12 cellular contexts compared by ENCODE assay signal in the genomic region with DNA sequence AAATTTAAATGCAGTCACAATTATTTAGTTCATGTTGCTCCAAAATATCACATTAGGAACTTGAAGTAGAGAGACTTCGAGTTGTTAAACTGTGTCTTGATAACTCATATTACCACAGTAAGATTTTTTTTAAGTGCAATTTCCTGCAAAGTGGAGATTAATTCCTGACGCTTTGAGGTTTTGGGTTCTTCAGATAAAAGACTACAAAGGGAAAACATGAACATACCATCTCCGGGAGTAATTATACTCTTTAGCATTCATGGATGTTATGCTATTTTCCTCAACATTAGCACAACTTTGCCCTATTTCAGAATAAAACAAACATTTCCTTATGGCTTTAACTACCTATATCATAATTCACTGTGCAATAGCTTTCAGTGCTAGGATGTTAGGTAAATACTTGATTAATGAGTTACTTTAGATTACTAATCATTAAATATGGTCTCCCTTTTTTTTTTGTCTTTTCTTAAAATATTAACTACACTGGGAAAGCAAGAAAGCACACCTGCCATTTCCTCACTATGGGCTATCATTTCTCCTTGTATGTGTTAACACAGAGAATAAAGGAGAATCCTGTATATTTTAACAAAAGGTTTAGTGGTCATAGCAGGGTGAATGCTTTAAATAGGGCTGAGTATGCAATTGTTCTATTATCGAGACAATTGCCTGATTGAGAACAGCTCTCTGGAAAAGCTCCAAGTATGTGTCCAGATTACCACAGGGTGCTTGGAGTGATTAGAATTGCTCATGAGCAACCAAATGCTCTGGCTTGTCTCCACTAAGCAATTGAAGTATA.
DNase-seq lines count a peak whose midpoint lies in the region; ATAC-seq, FAIRE-seq and TF ChIP-seq lines count a peak whose summit lies in the region.
"Had no signal": no experiment of that assay in that cellular context is flagged by ENCODE, and none has a peak within 500 bp of the region (broad histone marks: within the 10 kb centered on the region; RNA-seq: fewer than 3 reads in every experiment).

No MANE protein-coding gene starts in this region.

- no peaks in the 10 kb centered on the region for H3K27me3 Mint-ChIP-seq in T-helper 17 cell
- H3K27me3 Mint-ChIP-seq: activated naive CD8-positive, alpha-beta T cell treated with anti-CD3 and anti-CD28 coated beads for 36 hours; CD4-positive, CD25-positive, alpha-beta regulatory T cell had no signal

- no peak for TF ChIP-seq POLR2A in A549 (IDR thresholded peaks at IDR 0.05; ENCODE audit: low read length)

- H3K4me1 Mint-ChIP-seq in T-helper 17 cell, result no peaks in the 10 kb centered on the region
- H3K4me1 Mint-ChIP-seq: activated naive CD8-positive, alpha-beta T cell treated with anti-CD3 and anti-CD28 coated beads for 36 hours had no signal

- H3K27ac Mint-ChIP-seq in T-helper 17 cell, result no peak overlapping the region
- H3K27ac Mint-ChIP-seq: activated naive CD8-positive, alpha-beta T cell treated with anti-CD3 and anti-CD28 coated beads for 36 hours; CD4-positive, CD25-positive, alpha-beta regulatory T cell; stimulated activated naive CD8-positive, alpha-beta T cell treated with anti-CD3 and anti-CD28 coated beads, Interleukin-15, Interleukin-2, amounts not matched to agents 100 ng/mL and 50 ng/mL, for 24 hours had no signal

- TF ChIP-seq CTCF in A549 (IDR thresholded peaks at IDR 0.05), result no peak

- POLR2A ChIA-PET in A549 (lab: Yijun Ruan, JAX), result no interaction called here

- FAIRE-seq in A549 (lab: Jason Lieb, UNC), result no peak

- H3K4me1 ChIP-seq in A549, result peaks cover 23% of the 10 kb centered on the region; the same call in 1 of the 3 replicates

- CTCF ChIA-PET in A549 (lab: Yijun Ruan, JAX), result interaction anchor here (1.2 kb wide), 1 partner anchor 231 kb away, joined by 3 read pairs; no protein-coding TSS in a partner anchor

- H3K4me3 ChIP-seq in A549, result no peak overlapping the region

- TF ChIP-seq EP300 in A549 (IDR thresholded peaks at IDR 0.05), result no peak

- ATAC-seq in A549 (no peak; a peak in 1 of 6 replicates), T-helper 17 cell (no peak), HG03565 (IDR thresholded peaks at IDR 0.05; ENCODE audit: unreplicated experiment) (no peak)

- H3K4me3 Mint-ChIP-seq in T-helper 17 cell, result no peak overlapping the region
- H3K4me3 Mint-ChIP-seq: activated naive CD8-positive, alpha-beta T cell treated with anti-CD3 and anti-CD28 coated beads for 36 hours; CD4-positive, CD25-positive, alpha-beta regulatory T cell; stimulated activated naive CD8-positive, alpha-beta T cell treated with anti-CD3 and anti-CD28 coated beads, Interleukin-15, Interleukin-2, amounts not matched to agents 100 ng/mL and 50 ng/mL, for 24 hours had no signal

- 30% methylated on average over 4 of the region's 4 CpGs for WGBS in A549 (ENCODE audit: missing lambda C conversion rate)

- H3K27ac ChIP-seq in A549, result no peak overlapping the region

- H3K9me3 ChIP-seq in A549 (no peaks in the 10 kb centered on the region), T-helper 17 cell (ENCODE audit: control insufficient read depth, low read length, poor library complexity, severe bottlenecking) (no peaks in the 10 kb centered on the region)

- DNase-seq in A549 (ENCODE audit: low read depth in 1 of 2, low spot score in 1 of 2) (no peak), HT1080 (ENCODE audit: low read depth) (peak; percentile 56), astrocyte of the hippocampus (ENCODE audit: low read depth, low spot score) (peak; percentile 92), iPS-NIHi11 (ENCODE audit: low spot score) (peak; percentile 17), T-helper 17 cell (no peak), T-helper 2 cell (no peak), HuH-7 (ENCODE audit: low spot score) (no peak)
- DNase-seq: activated naive CD8-positive, alpha-beta T cell treated with anti-CD3 and anti-CD28 coated beads for 36 hours; CD4-positive, CD25-positive, alpha-beta regulatory T cell; NCI-H2029 treated with DMSO at 0.1 percent for 48 hours had no signal

- H3K4me2 ChIP-seq in A549, result peak overlapping the region; percentile 34; the same call in 2 of the 3 replicates

- no peak for TF ChIP-seq RAD21 in A549 (conservative IDR thresholded peaks at IDR 0.05 in 1 of 2, IDR thresholded peaks at IDR 0.05 in 1 of 2)

- H3K36me3 Mint-ChIP-seq in T-helper 17 cell (ENCODE audit: low read depth), result no peaks in the 10 kb centered on the region
- H3K36me3 Mint-ChIP-seq: activated naive CD8-positive, alpha-beta T cell treated with anti-CD3 and anti-CD28 coated beads for 36 hours had no signal

TF ChIP-seq in A549, 52 proteins besides CTCF, POLR2A, EP300 and RAD21:
- TF ChIP-seq ESRRA (IDR thresholded peaks at IDR 0.05; ENCODE audit: borderline replicate concordance, low read length) (no peak), JUN (IDR thresholded peaks at IDR 0.05) (no peak), FOSL2 (IDR thresholded peaks at IDR 0.05) (no peak), FOSL2 (CRISPR knock-in tag; IDR thresholded peaks at IDR 0.05) (no peak), NPAS2 (CRISPR knock-in tag; IDR thresholded peaks at IDR 0.05; ENCODE audit: borderline replicate concordance) (no peak), ZNF302 (CRISPR knock-in tag; IDR thresholded peaks at IDR 0.05) (no peak), CBX2 (IDR thresholded peaks at IDR 0.05; ENCODE audit: borderline replicate concordance, low read depth) (no peak), RFX5 (IDR thresholded peaks at IDR 0.05) (no peak), TP53 (CRISPR knock-in tag; IDR thresholded peaks at IDR 0.05) (no peak), EHF (CRISPR knock-in tag; IDR thresholded peaks at IDR 0.05) (no peak), KDM1A (IDR thresholded peaks at IDR 0.05; ENCODE audit: low read depth) (no peak), ZFP36 (IDR thresholded peaks at IDR 0.05; ENCODE audit: borderline replicate concordance, partially characterized antibody) (no peak), HOXB13 (CRISPR knock-in tag; IDR thresholded peaks at IDR 0.05; ENCODE audit: low read depth) (no peak), SREBF2 (IDR thresholded peaks at IDR 0.05) (no peak), POLR2AphosphoS2 (conservative IDR thresholded peaks at IDR 0.05; ENCODE audit: low read length) (no peak)
- TF ChIP-seq, protein P1, sequence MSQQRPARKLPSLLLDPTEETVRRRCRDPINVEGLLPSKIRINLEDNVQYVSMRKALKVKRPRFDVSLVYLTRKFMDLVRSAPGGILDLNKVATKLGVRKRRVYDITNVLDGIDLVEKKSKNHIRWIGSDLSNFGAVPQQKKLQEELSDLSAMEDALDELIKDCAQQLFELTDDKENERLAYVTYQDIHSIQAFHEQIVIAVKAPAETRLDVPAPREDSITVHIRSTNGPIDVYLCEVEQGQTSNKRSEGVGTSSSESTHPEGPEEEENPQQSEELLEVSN (IDR thresholded peaks at IDR 0.05; ENCODE audit: borderline replicate concordance, low read depth), result no peak
- TF ChIP-seq, protein P2, sequence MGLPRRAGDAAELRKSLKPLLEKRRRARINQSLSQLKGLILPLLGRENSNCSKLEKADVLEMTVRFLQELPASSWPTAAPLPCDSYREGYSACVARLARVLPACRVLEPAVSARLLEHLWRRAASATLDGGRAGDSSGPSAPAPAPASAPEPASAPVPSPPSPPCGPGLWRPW (IDR thresholded peaks at IDR 0.05), result no peak
- TF ChIP-seq, protein P3, sequence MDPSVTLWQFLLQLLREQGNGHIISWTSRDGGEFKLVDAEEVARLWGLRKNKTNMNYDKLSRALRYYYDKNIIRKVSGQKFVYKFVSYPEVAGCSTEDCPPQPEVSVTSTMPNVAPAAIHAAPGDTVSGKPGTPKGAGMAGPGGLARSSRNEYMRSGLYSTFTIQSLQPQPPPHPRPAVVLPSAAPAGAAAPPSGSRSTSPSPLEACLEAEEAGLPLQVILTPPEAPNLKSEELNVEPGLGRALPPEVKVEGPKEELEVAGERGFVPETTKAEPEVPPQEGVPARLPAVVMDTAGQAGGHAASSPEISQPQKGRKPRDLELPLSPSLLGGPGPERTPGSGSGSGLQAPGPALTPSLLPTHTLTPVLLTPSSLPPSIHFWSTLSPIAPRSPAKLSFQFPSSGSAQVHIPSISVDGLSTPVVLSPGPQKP (IDR thresholded peaks at IDR 0.05; ENCODE audit: low read depth, low read length), result no peak
- TF ChIP-seq, protein P4, sequence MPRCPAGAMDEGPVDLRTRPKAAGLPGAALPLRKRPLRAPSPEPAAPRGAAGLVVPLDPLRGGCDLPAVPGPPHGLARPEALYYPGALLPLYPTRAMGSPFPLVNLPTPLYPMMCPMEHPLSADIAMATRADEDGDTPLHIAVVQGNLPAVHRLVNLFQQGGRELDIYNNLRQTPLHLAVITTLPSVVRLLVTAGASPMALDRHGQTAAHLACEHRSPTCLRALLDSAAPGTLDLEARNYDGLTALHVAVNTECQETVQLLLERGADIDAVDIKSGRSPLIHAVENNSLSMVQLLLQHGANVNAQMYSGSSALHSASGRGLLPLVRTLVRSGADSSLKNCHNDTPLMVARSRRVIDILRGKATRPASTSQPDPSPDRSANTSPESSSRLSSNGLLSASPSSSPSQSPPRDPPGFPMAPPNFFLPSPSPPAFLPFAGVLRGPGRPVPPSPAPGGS (IDR thresholded peaks at IDR 0.05), result no peak

Comparison
In these comparisons a context has a peak if more than half of its experiments do, and no peak if none do; other contexts are left out.
1. DNase-seq: peak in HT1080 (single experiment), astrocyte of the hippocampus (single experiment) and iPS-NIHi11 (single experiment); none in A549 (0 of 2), T-helper 17 cell (0 of 3), T-helper 2 cell (0 of 5) and HuH-7 (single experiment).